ENCODE assay signal across 25 cellular contexts in genomic region chr15:73934281-73934680, GRCh38. TPM values are rescaled to one million over a fixed set of nuclear protein-coding genes. Genes with fewer than 3 reads are reported as not detected.
DNase-seq lines count a peak whose midpoint lies in the region; ATAC-seq and TF ChIP-seq lines count a peak whose summit lies in the region.
"Had no signal": no experiment of that assay in that cellular context is flagged by ENCODE, and none has a peak within 500 bp of the region (broad histone marks: within the 10 kb centered on the region; RNA-seq: fewer than 3 reads in every experiment).

No MANE protein-coding gene starts in this region.

- peaks cover under 1% of the 10 kb centered on the region for H3K4me1 Mint-ChIP-seq in central memory CD8-positive, alpha-beta T cell
- peaks cover 88% of the 10 kb centered on the region for H3K4me1 Mint-ChIP-seq in osteocyte (ENCODE audit: unreplicated experiment)
- H3K4me1 Mint-ChIP-seq: immature natural killer cell had no signal

- no peaks in the 10 kb centered on the region for H3K27me3 Mint-ChIP-seq in central memory CD8-positive, alpha-beta T cell
- H3K27me3 Mint-ChIP-seq in osteocyte (ENCODE audit: unreplicated experiment), result no peaks in the 10 kb centered on the region
- H3K27me3 Mint-ChIP-seq: activated CD4-positive, alpha-beta T cell treated with anti-CD3 and anti-CD28 coated beads, Interleukin-2, amount 10 ng/mL, durations not matched to agents 24 days and 14 days; progenitor cell of endocrine pancreas; stimulated activated naive CD8-positive, alpha-beta T cell treated with anti-CD3 and anti-CD28 coated beads, Interleukin-15, amount 100 ng/mL, for 72 hours had no signal

- ATAC-seq in central memory CD8-positive, alpha-beta T cell (replicated peaks; ENCODE audit: extremely low read depth, poor library complexity, severe bottlenecking), result no peak
- no peak for ATAC-seq in GM21529 (IDR thresholded peaks at IDR 0.05; ENCODE audit: unreplicated experiment)
- ATAC-seq in HG03175 (IDR thresholded peaks at IDR 0.05; ENCODE audit: unreplicated experiment), result no peak
- ATAC-seq: Panc1; sciatic nerve; stimulated activated naive CD8-positive, alpha-beta T cell treated with anti-CD3 and anti-CD28 coated beads, Interleukin-15, amount 100 ng/mL, for 72 hours had no signal

- no peaks in the 10 kb centered on the region for H3K9me3 Mint-ChIP-seq in central memory CD8-positive, alpha-beta T cell
- H3K9me3 Mint-ChIP-seq in osteocyte (ENCODE audit: unreplicated experiment), result no peaks in the 10 kb centered on the region
- H3K9me3 Mint-ChIP-seq: activated CD4-positive, alpha-beta T cell treated with anti-CD3 and anti-CD28 coated beads, Interleukin-2, amount 10 ng/mL, durations not matched to agents 24 days and 14 days; activated naive CD4-positive, alpha-beta T cell treated with anti-CD3 and anti-CD28 coated beads, Interleukin-2, amount 10 ng/mL, durations not matched to agents 7 days and 5 days; GM23338; immature natural killer cell; nephron; stimulated activated naive CD8-positive, alpha-beta T cell treated with anti-CD3 and anti-CD28 coated beads, Interleukin-15, amount 100 ng/mL, for 72 hours had no signal

- H3K4me3 ChIP-seq in Loucy (ENCODE audit: low read length, poor library complexity, severe bottlenecking), result peak overlapping the region; percentile 31
- H3K4me3 ChIP-seq: GM23338, hepatocyte, tibial nerve had no signal

- H3K9me2 ChIP-seq in Loucy (replicated peaks; ENCODE audit: low read depth, low read length), result no peaks in the 10 kb centered on the region

- peak overlapping the region; percentile 59 for H3K4me2 ChIP-seq in Loucy (ENCODE audit: low read depth, low read length, poor library complexity, severe bottlenecking)
- H3K4me2 ChIP-seq: GM23338, hepatocyte, KMS-11 had no signal

- H2AFZ ChIP-seq in Loucy (ENCODE audit: low read length), result no peak overlapping the region
- H2AFZ ChIP-seq: GM23338, hepatocyte had no signal

- peak overlapping the region; percentile 1 for H3K27ac Mint-ChIP-seq in central memory CD8-positive, alpha-beta T cell (ENCODE audit: low read depth)
- peak overlapping the region; percentile 43 for H3K27ac Mint-ChIP-seq in osteocyte (ENCODE audit: unreplicated experiment)
- H3K27ac Mint-ChIP-seq: activated CD4-positive, alpha-beta T cell treated with anti-CD3 and anti-CD28 coated beads, Interleukin-2, amount 10 ng/mL, durations not matched to agents 24 days and 14 days; activated naive CD4-positive, alpha-beta T cell treated with anti-CD3 and anti-CD28 coated beads, Interleukin-2, amount 10 ng/mL, durations not matched to agents 7 days and 5 days; GM23338; immature natural killer cell; progenitor cell of endocrine pancreas; stimulated activated naive CD8-positive, alpha-beta T cell treated with anti-CD3 and anti-CD28 coated beads, Interleukin-15, amount 100 ng/mL, for 72 hours had no signal

- no peaks in the 10 kb centered on the region for H3K27me3 ChIP-seq in Loucy (ENCODE audit: insufficient read depth, low read length, poor library complexity, severe bottlenecking)
- H3K27me3 ChIP-seq: hepatocyte, tibial nerve had no signal

- DNase-seq in EH (ENCODE audit: low read depth) (peak; percentile 45), osteocyte (ENCODE audit: extremely low spot score, unreplicated experiment) (no peak), DMS 273 (lab: John Stamatoyannopoulos, UW; ENCODE audit: unreplicated experiment) (no peak), iPS-NIHi11 (ENCODE audit: low spot score) (no peak)
- no peak for DNase-seq in central memory CD8-positive, alpha-beta T cell (ENCODE audit: low spot score in 2 of 2)
- DNase-seq: activated CD4-positive, alpha-beta T cell treated with anti-CD3 and anti-CD28 coated beads, Interleukin-2, amount 10 ng/mL, durations not matched to agents 24 days and 14 days; activated naive CD4-positive, alpha-beta T cell treated with anti-CD3 and anti-CD28 coated beads, Interleukin-2, amount 10 ng/mL, durations not matched to agents 7 days and 5 days; activated T-cell treated with anti-CD3 and anti-CD28 coated beads, Interleukin-2, amount 50 U/mL, for 48 hours; C1 segment of cervical spinal cord; foreskin melanocyte; immature natural killer cell; NCI-H146; NCI-H510A; stimulated activated naive CD8-positive, alpha-beta T cell treated with anti-CD3 and anti-CD28 coated beads, Interleukin-15, amount 100 ng/mL, for 72 hours had no signal

- no peaks in the 10 kb centered on the region for H3K9me3 ChIP-seq in Loucy (ENCODE audit: insufficient read depth, low read depth, low read length)
- H3K9me3 ChIP-seq: tibial nerve had no signal

- H3K9ac ChIP-seq in Loucy (ENCODE audit: low read depth, low read length, poor library complexity, severe bottlenecking), result peak overlapping the region; percentile 54
- H3K9ac ChIP-seq: KMS-11 had no signal

- H4K20me1 ChIP-seq in Loucy (ENCODE audit: insufficient read depth, low read length, poor library complexity, severe bottlenecking), result no peaks in the 10 kb centered on the region

- no peaks in the 10 kb centered on the region for H3K36me3 ChIP-seq in Loucy (ENCODE audit: insufficient read depth, low read length)
- H3K36me3 ChIP-seq: tibial nerve had no signal

- H3K4me3 Mint-ChIP-seq in central memory CD8-positive, alpha-beta T cell, result no peak overlapping the region
- no peak overlapping the region for H3K4me3 Mint-ChIP-seq in osteocyte (ENCODE audit: unreplicated experiment)
- H3K4me3 Mint-ChIP-seq: activated CD4-positive, alpha-beta T cell treated with anti-CD3 and anti-CD28 coated beads, Interleukin-2, amount 10 ng/mL, durations not matched to agents 24 days and 14 days; activated naive CD4-positive, alpha-beta T cell treated with anti-CD3 and anti-CD28 coated beads, Interleukin-2, amount 10 ng/mL, durations not matched to agents 7 days and 5 days; GM23338; immature natural killer cell; nephron; stimulated activated naive CD8-positive, alpha-beta T cell treated with anti-CD3 and anti-CD28 coated beads, Interleukin-15, amount 100 ng/mL, for 72 hours had no signal

- peaks cover 76% of the 10 kb centered on the region for H3K4me1 ChIP-seq in Loucy (ENCODE audit: insufficient read depth, low read length, poor library complexity, severe bottlenecking)

- no peaks in the 10 kb centered on the region for H3K36me3 Mint-ChIP-seq in central memory CD8-positive, alpha-beta T cell (ENCODE audit: insufficient read depth)
- peaks cover 11% of the 10 kb centered on the region for H3K36me3 Mint-ChIP-seq in osteocyte (ENCODE audit: unreplicated experiment)
- H3K36me3 Mint-ChIP-seq: activated naive CD4-positive, alpha-beta T cell treated with anti-CD3 and anti-CD28 coated beads, Interleukin-2, amount 10 ng/mL, durations not matched to agents 7 days and 5 days; immature natural killer cell had no signal

- TF ChIP-seq CTCF in Loucy (conservative IDR thresholded peaks at IDR 0.05; ENCODE audit: low read length) (no peak), osteocyte (IDR thresholded peaks at IDR 0.05) (no peak)

- peaks cover 5% of the 10 kb centered on the region; the same call in 1 of the 2 replicates for H3F3A ChIP-seq in Loucy (ENCODE audit: low read depth)

- no peaks in the 10 kb centered on the region for H3K79me2 ChIP-seq in Loucy (ENCODE audit: insufficient read depth, low read length)

RNA-seq across cellular contexts. Expression of gene LOXL1, which starts 8.0 kb away (rescaled TPM):
- 398 and 417 TPM in 2 replicates for total RNA-seq in osteocyte

RNA-seq across cellular contexts. Expression of gene STOML1, which starts 57.8 kb away (rescaled TPM):
- total RNA-seq in osteocyte, result 17.1 and 18.3 TPM in 2 replicates
